ENCODE assay signal across 8 cellular contexts in the genomic region with DNA sequence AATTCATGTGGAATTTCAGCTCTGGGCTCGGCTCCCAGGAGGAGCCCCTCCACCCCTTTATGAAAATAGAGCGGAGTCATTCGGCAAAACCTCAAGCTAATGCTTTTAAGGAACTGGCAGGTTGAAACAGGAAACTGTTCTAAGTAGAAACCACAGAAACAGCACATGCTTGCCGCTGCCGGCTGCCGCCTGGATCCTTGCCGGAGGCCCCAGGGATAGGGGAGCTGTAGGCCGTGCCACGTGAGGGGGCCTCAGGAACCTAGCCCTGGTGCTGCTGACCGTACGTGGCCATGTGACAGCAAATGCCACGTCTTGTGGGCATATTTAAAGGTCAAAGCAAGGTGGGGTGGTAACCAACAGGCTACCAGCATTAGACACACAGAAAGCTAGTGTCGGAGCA.
DNase-seq lines count a peak whose midpoint lies in the region; ATAC-seq lines count a peak whose summit lies in the region.

No MANE protein-coding gene starts in this region.

- peak; percentile 57 for ATAC-seq in GM19397 (IDR thresholded peaks at IDR 0.05; ENCODE audit: unreplicated experiment)

- peak overlapping the region; percentile 3 for H3K4me3 Mint-ChIP-seq in activated naive CD8-positive, alpha-beta T cell treated with anti-CD3 and anti-CD28 coated beads for 36 hours

- peaks cover 3% of the 10 kb centered on the region for H3K36me3 Mint-ChIP-seq in activated naive CD8-positive, alpha-beta T cell treated with anti-CD3 and anti-CD28 coated beads for 36 hours

- peak overlapping the region; percentile 82 for H3K27ac Mint-ChIP-seq in activated naive CD8-positive, alpha-beta T cell treated with anti-CD3 and anti-CD28 coated beads for 36 hours

- DNase-seq in OCI-M1 (lab: John Stamatoyannopoulos, UW) (peak; percentile 95), islet precursor cell (peak; percentile 51), NCI-H1105 (lab: John Stamatoyannopoulos, UW) (no peak), middle frontal gyrus (ENCODE audit: extremely low spot score, low spot score) (no peak), occipital lobe (lab: John Stamatoyannopoulos, UW) (no peak)
- peak; percentile 56 for DNase-seq in activated naive CD8-positive, alpha-beta T cell treated with anti-CD3 and anti-CD28 coated beads for 36 hours
- peak; percentile 11 to 37 for DNase-seq in stimulated activated CD4-positive, alpha-beta T cell treated with anti-CD3 and anti-CD28 coated beads, Interleukin-2, amount 100 ng/mL, for 48 hours

- H3K9me3 Mint-ChIP-seq in activated naive CD8-positive, alpha-beta T cell treated with anti-CD3 and anti-CD28 coated beads for 36 hours = peaks cover 2% of the 10 kb centered on the region

- H3K27me3 Mint-ChIP-seq in activated naive CD8-positive, alpha-beta T cell treated with anti-CD3 and anti-CD28 coated beads for 36 hours = no peaks in the 10 kb centered on the region

- H3K4me1 Mint-ChIP-seq in activated naive CD8-positive, alpha-beta T cell treated with anti-CD3 and anti-CD28 coated beads for 36 hours = peaks cover 31% of the 10 kb centered on the region

Comparison
In these comparisons a context has a peak if more than half of its experiments do, and no peak if none do; other contexts are left out.
1. DNase-seq: peak in OCI-M1 (single experiment), activated naive CD8-positive, alpha-beta T cell treated with anti-CD3 and anti-CD28 coated beads for 36 hours (single experiment), islet precursor cell (single experiment) and stimulated activated CD4-positive, alpha-beta T cell treated with anti-CD3 and anti-CD28 coated beads, Interleukin-2, amount 100 ng/mL, for 48 hours (2 of 2); none in NCI-H1105 (single experiment), middle frontal gyrus (single experiment) and occipital lobe (single experiment).